ENCODE assay signal across 18 cellular contexts in the genomic region with DNA sequence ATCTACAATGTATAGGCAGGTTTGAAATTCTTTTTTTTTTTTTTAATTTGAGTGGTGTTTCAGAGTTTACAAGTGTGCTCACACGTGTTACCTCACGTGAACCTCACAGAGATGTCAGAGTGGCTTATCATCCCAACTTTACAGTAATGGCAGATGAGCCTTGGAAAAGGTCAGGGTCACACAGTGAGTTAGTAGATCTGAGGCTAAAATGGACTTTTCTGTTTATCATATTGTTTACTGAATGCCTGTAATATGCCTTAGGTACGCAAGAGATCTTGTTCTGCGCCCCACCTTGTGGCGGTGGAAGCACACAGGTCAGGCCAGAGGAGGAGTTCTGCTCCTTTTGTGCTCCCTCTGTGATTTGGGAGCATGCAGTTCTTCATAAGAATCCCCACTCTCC.
DNase-seq lines count a peak whose midpoint lies in the region; ATAC-seq, FAIRE-seq and TF ChIP-seq lines count a peak whose summit lies in the region.
"Had no signal": no experiment of that assay in that cellular context is flagged by ENCODE, and none has a peak within 500 bp of the region (broad histone marks: within the 10 kb centered on the region; RNA-seq: fewer than 3 reads in every experiment).

No MANE protein-coding gene starts in this region.

- peak overlapping the region; percentile 37; the same call in 1 of the 2 replicates for H3K27ac ChIP-seq in 22Rv1
- no peak overlapping the region for H3K27ac ChIP-seq in HepG2 (ENCODE audit: extremely low read length, insufficient read depth, low read length)
- H3K27ac ChIP-seq: left lung, SJSA1 had no signal

- DNase-seq in GM13977 (ENCODE audit: low spot score) (no peak), HepG2 (ENCODE audit: low spot score) (no peak), T1000 (lab: John Stamatoyannopoulos, UW) (no peak), hippocampal formation (lab: John Stamatoyannopoulos, UW) (no peak)
- no peak for DNase-seq in activated CD8-positive, alpha-beta T cell treated with anti-CD3 and anti-CD28 coated beads for 36 hours
- DNase-seq: activated CD4-positive, alpha-beta T cell treated with anti-CD3 and anti-CD28 coated beads, Interleukin-2, amount 50 U/mL, for 4 hours; COR-L47; foreskin melanocyte; left lung; MM.1S; NCI-H187; NCI-H524 treated with DMSO at 0.1 percent for 48 hours; right cardiac atrium had no signal

- TF ChIP-seq RAD21 in HepG2 (CRISPR knock-in tag; IDR thresholded peaks at IDR 0.05) = no peak

- POLR2A ChIA-PET in activated CD8-positive, alpha-beta T cell treated with anti-CD3 and anti-CD28 coated beads for 36 hours (lab: Charles Lee) = no interaction called here
- POLR2A ChIA-PET in HepG2 (lab: Yijun Ruan, JAX) = no interaction called here

- CTCF ChIA-PET in activated CD8-positive, alpha-beta T cell treated with anti-CD3 and anti-CD28 coated beads for 36 hours (lab: Charles Lee) = no interaction called here
- CTCF ChIA-PET in HepG2 (lab: Yijun Ruan, JAX; ENCODE audit: low intra/inter-chr PET ratio, low total read pairs) = no interaction called here

- H4K20me1 ChIP-seq in HepG2 (ENCODE audit: insufficient read depth, low read length) = peaks cover 42% of the 10 kb centered on the region

- intact Hi-C loops in activated CD8-positive, alpha-beta T cell treated with anti-CD3 and anti-CD28 coated beads for 36 hours (cut with micrococcal nuclease) = no loop called here
- intact Hi-C loops in HepG2 (cut with micrococcal nuclease; ENCODE audit: unreplicated experiment) = no loop called here

- no peak for TF ChIP-seq POLR2A in HepG2 (IDR thresholded peaks at IDR 0.05; ENCODE audit: insufficient read depth in 1 of 2, low read depth in 2 of 2, low read length in 2 of 2)

- H3K27me3 Mint-ChIP-seq in activated CD8-positive, alpha-beta T cell treated with anti-CD3 and anti-CD28 coated beads for 36 hours = no peaks in the 10 kb centered on the region

- 84% methylated on average over 5 of the region's 5 CpGs for WGBS in HepG2 (ENCODE audit: low lambda C conversion rate)

- H3K4me1 ChIP-seq in HepG2 (ENCODE audit: insufficient read depth, low read length) = peaks cover 39% of the 10 kb centered on the region

- no TSS peak for BruUV-seq in HepG2 (replicated peaks; lab: Mats Ljungman, UMichigan)

- H3K9ac ChIP-seq in HepG2 (ENCODE audit: insufficient read depth, low read depth, low read length) = no peak overlapping the region

- H3K27ac Mint-ChIP-seq in activated CD8-positive, alpha-beta T cell treated with anti-CD3 and anti-CD28 coated beads for 36 hours = peak overlapping the region; percentile 58

- in situ Hi-C loops in GM13977 (cut with MboI; ENCODE audit: low pct_unique_long_range_greater_than_20kb, low sequenced_read_pairs, unreplicated experiment) (no loop called here), HepG2 (cut with HindIII; ENCODE audit: extremely low pct_ligation_motif_present, low pct_unique_long_range_greater_than_20kb) (no loop called here)

- FAIRE-seq in HepG2 (lab: Jason Lieb, UNC) = no peak
- FAIRE-seq: endometrium had no signal

- no peak overlapping the region for H2AFZ ChIP-seq in HepG2 (ENCODE audit: low read length)

- no peak overlapping the region for H3K4me3 Mint-ChIP-seq in activated CD8-positive, alpha-beta T cell treated with anti-CD3 and anti-CD28 coated beads for 36 hours

- no peak for ATAC-seq in activated CD8-positive, alpha-beta T cell treated with anti-CD3 and anti-CD28 coated beads for 36 hours
- ATAC-seq in HepG2 (peak; percentile 83), GM18502 (IDR thresholded peaks at IDR 0.05; ENCODE audit: poor library complexity, unreplicated experiment) (no peak), GM18909 (IDR thresholded peaks at IDR 0.05; ENCODE audit: poor library complexity, unreplicated experiment) (no peak)
- ATAC-seq: left lung, right cardiac atrium had no signal

- H3K4me3 ChIP-seq in HepG2 (replicated peaks in 1 of 3; ENCODE audit: insufficient read depth in 1 of 3, low read depth in 2 of 3, low read length in 3 of 3) = no peak overlapping the region
- H3K4me3 ChIP-seq: left lung, SJSA1 had no signal

- peaks cover 94% of the 10 kb centered on the region for H3K79me2 ChIP-seq in HepG2 (ENCODE audit: insufficient read depth, low read length)

- peaks cover 81% of the 10 kb centered on the region for H3K4me1 Mint-ChIP-seq in activated CD8-positive, alpha-beta T cell treated with anti-CD3 and anti-CD28 coated beads for 36 hours (ENCODE audit: low read depth)

- TF ChIP-seq EP300 in HepG2 (IDR thresholded peaks at IDR 0.05; ENCODE audit: low read depth in 2 of 2, low read length in 2 of 2) (no peak; a peak in 1 of 4 replicates), HepG2 (CRISPR knock-in tag; IDR thresholded peaks at IDR 0.05; ENCODE audit: borderline replicate concordance) (no peak)

- H3K36me3 ChIP-seq in HepG2 (replicated peaks in 1 of 2; ENCODE audit: control insufficient read depth in 1 of 2, insufficient read depth in 2 of 2, low read length in 2 of 2) = peaks cover 2 to 8% of the 10 kb centered on the region in 2 experiments; a peak in 3 of 5 replicates
- H3K36me3 ChIP-seq: left lung, SJSA1 had no signal

- TF ChIP-seq CTCF in 22Rv1 (IDR thresholded peaks at IDR 0.05) (peak; percentile 35), GM13977 (IDR thresholded peaks at IDR 0.05; ENCODE audit: extremely low read depth, insufficient read depth, missing control alignments) (peak; percentile 31), HepG2 (CRISPR knock-in tag; IDR thresholded peaks at IDR 0.05) (peak; percentile 44)
- no peak for TF ChIP-seq CTCF in activated CD8-positive, alpha-beta T cell treated with anti-CD3 and anti-CD28 coated beads for 36 hours (IDR thresholded peaks at IDR 0.05)

- no peaks in the 10 kb centered on the region for H3K9me3 ChIP-seq in HepG2 (ENCODE audit: low read length)
- H3K9me3 ChIP-seq: left lung, SJSA1 had no signal

- H3K36me3 Mint-ChIP-seq in activated CD8-positive, alpha-beta T cell treated with anti-CD3 and anti-CD28 coated beads for 36 hours (ENCODE audit: low read depth) = peaks cover 22% of the 10 kb centered on the region

- H3K4me2 ChIP-seq in HepG2 (ENCODE audit: low read depth, low read length) = no peak overlapping the region

- H3K9me3 Mint-ChIP-seq in activated CD8-positive, alpha-beta T cell treated with anti-CD3 and anti-CD28 coated beads for 36 hours = no peaks in the 10 kb centered on the region

- no peaks in the 10 kb centered on the region for H3K27me3 ChIP-seq in HepG2 (ENCODE audit: control insufficient read depth in 1 of 2, insufficient read depth in 2 of 2, low read length in 2 of 2)
- H3K27me3 ChIP-seq: left lung, SJSA1 had no signal

TF ChIP-seq in HepG2, 621 proteins besides CTCF, POLR2A, EP300 and RAD21 (continues in another document):
- TF ChIP-seq, protein P1, sequence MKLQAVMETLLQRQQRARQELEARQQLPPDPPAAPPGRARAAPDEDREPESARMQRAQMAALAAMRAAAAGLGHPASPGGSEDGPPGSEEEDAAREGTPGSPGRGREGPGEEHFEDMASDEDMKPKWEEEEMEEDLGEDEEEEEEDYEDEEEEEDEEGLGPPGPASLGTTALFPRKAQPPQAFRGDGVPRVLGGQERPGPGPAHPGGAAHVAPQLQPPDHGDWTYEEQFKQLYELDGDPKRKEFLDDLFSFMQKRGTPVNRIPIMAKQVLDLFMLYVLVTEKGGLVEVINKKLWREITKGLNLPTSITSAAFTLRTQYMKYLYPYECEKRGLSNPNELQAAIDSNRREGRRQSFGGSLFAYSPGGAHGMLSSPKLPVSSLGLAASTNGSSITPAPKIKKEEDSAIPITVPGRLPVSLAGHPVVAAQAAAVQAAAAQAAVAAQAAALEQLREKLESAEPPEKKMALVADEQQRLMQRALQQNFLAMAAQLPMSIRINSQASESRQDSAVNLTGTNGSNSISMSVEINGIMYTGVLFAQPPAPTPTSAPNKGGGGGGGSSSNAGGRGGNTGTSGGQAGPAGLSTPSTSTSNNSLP (IDR thresholded peaks at IDR 0.05; ENCODE audit: low read depth, low read length) = 0 out of 2 replicates have a peak, but pooled peaks have one; percentile 17
- peak; percentile 34 to 67; a peak in 2 of 4 replicates for TF ChIP-seq NR2F1 (CRISPR knock-in tag; IDR thresholded peaks at IDR 0.05)
- peak; percentile 58 for TF ChIP-seq RARA (CRISPR knock-in tag; IDR thresholded peaks at IDR 0.05)
- TF ChIP-seq ZNF563 (CRISPR knock-in tag; IDR thresholded peaks at IDR 0.05) = no peak
- no peak for TF ChIP-seq ZNF326 (CRISPR knock-in tag; IDR thresholded peaks at IDR 0.05; ENCODE audit: borderline replicate concordance)
- no peak for TF ChIP-seq ZFP36L1 (CRISPR knock-in tag; IDR thresholded peaks at IDR 0.05)
- peak; percentile 63; the same call in 1 of the 2 replicates for TF ChIP-seq HHEX (CRISPR knock-in tag; IDR thresholded peaks at IDR 0.05)
- TF ChIP-seq HNF4A (CRISPR knock-in tag; IDR thresholded peaks at IDR 0.05) = 0 out of 2 replicates have a peak, but pooled peaks have one; percentile 9
- peak; percentile 23; the same call in 1 of the 2 replicates for TF ChIP-seq NR2C2 (CRISPR knock-in tag; IDR thresholded peaks at IDR 0.05; ENCODE audit: borderline replicate concordance)
- TF ChIP-seq EZH2 (conservative IDR thresholded peaks at IDR 0.05; ENCODE audit: low read depth, low read length) = no peak
- no peak for TF ChIP-seq ZMAT3 (CRISPR knock-in tag; conservative IDR thresholded peaks at IDR 0.05)
- TF ChIP-seq, protein P2, sequence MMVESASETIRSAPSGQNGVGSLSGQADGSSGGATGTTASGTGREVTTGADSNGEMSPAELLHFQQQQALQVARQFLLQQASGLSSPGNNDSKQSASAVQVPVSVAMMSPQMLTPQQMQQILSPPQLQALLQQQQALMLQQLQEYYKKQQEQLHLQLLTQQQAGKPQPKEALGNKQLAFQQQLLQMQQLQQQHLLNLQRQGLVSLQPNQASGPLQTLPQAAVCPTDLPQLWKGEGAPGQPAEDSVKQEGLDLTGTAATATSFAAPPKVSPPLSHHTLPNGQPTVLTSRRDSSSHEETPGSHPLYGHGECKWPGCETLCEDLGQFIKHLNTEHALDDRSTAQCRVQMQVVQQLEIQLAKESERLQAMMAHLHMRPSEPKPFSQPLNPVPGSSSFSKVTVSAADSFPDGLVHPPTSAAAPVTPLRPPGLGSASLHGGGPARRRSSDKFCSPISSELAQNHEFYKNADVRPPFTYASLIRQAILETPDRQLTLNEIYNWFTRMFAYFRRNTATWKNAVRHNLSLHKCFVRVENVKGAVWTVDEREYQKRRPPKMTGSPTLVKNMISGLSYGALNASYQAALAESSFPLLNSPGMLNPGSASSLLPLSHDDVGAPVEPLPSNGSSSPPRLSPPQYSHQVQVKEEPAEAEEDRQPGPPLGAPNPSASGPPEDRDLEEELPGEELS (CRISPR knock-in tag; IDR thresholded peaks at IDR 0.05) = peak; percentile 74
- 0 out of 2 replicates have a peak, but pooled peaks have one; percentile 41 for TF ChIP-seq ZMYM4 (CRISPR knock-in tag; IDR thresholded peaks at IDR 0.05)
- peak; percentile 91 for TF ChIP-seq ZNF263 (CRISPR knock-in tag; IDR thresholded peaks at IDR 0.05)
- TF ChIP-seq TBX3 (IDR thresholded peaks at IDR 0.05; ENCODE audit: borderline replicate concordance) = peak; percentile 19; the same call in 1 of the 2 replicates
